8 cellular contexts compared by ENCODE assay signal in the genomic region with DNA sequence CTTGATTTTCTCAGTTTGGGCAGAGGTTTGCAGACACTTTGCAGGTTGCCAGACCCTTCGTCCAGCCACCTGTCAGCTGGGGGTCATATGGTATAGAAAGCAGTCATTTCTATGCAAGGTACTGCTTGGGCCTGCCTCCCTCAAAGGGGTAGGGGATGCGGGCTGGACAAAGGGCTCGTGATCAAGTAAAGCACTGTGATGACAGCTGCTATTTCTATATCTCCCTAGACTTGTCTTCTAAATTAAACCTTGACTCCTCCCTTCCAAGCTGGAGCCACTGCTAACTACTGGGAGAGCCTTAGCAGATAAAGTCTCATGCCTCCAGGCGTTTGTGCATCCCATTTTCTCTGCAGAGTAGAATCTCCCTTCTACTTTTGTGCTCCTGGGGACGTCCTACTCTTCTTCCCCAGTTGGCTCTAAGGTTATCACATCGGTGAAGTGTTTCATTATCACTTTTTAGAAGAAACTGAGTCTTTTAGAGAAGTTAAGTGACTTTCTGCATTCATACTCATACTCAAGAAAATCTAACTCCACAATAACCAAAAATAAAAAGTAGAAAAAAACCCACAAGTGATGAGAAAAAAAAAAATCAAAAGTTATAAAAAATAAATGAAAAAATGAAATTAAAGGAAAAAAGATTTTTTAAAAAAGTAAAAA. TPM values are rescaled to one million over a fixed set of nuclear protein-coding genes. Genes with fewer than 3 reads are reported as not detected.
DNase-seq lines count a peak whose midpoint lies in the region; ATAC-seq and TF ChIP-seq lines count a peak whose summit lies in the region.

No MANE protein-coding gene starts in this region.

- no peak for ATAC-seq in GM21717 (IDR thresholded peaks at IDR 0.05; ENCODE audit: unreplicated experiment)

- H3K27ac ChIP-seq in mucosa of rectum (ENCODE audit: low read depth in 2 of 2, low read length in 2 of 2) = peak overlapping the region in 1 of 2 donors; percentile 30

- H3K4me3 ChIP-seq in AG09309 (ENCODE audit: control insufficient read depth, low read depth, low read length) (peak overlapping the region; percentile 19; the same call in 1 of the 2 replicates), mucosa of rectum (ENCODE audit: low read length in 2 of 2) (peak overlapping the region; percentile 57 to 68)

- H3K4me3 Mint-ChIP-seq in IgD-negative memory B cell (peak overlapping the region; percentile 99 to 100 (median 100)), MCF 10A (ENCODE audit: unreplicated experiment) (peak overlapping the region; percentile 100)

- TSS peak; percentile 99 for BruUV-seq in MCF 10A (replicated peaks; lab: Mats Ljungman, UMichigan)

- DNase-seq in AG09309 (ENCODE audit: low read depth) = no peak
- no peak for DNase-seq in MCF 10A (ENCODE audit: unreplicated experiment)
- no peak for DNase-seq in stimulated activated CD4-positive, alpha-beta T cell treated with anti-CD3 and anti-CD28 coated beads, Interleukin-15, amount 100 ng/mL, for 24 hours
- no peak for DNase-seq in dermis blood vessel endothelial cell
- DNase-seq in GM10248 (ENCODE audit: extremely low spot score) = no peak

- no peaks in the 10 kb centered on the region for H3K9me3 Mint-ChIP-seq in IgD-negative memory B cell
- no peaks in the 10 kb centered on the region for H3K9me3 Mint-ChIP-seq in MCF 10A (ENCODE audit: unreplicated experiment)

- H3K9me3 ChIP-seq in mucosa of rectum (ENCODE audit: control insufficient read depth in 2 of 2, low read length in 2 of 2) = no peaks in the 10 kb centered on the region

- H3K27me3 Mint-ChIP-seq in IgD-negative memory B cell = no peaks in the 10 kb centered on the region
- no peaks in the 10 kb centered on the region for H3K27me3 Mint-ChIP-seq in MCF 10A (ENCODE audit: insufficient read depth, unreplicated experiment)

- CTCF ChIA-PET in MCF 10A (lab: Yijun Ruan, JAX) = interaction anchor here (0.6 to 2.3 kb wide), 5 partner anchors 7 to 1330 kb away, joined by 3 to 5 read pairs (median 3); no protein-coding TSS in a partner anchor
- CTCF ChIA-PET in GM10248 (lab: Yijun Ruan, JAX) = interaction anchor here (1.0 to 5.4 kb wide), 9 partner anchors 16 to 296 kb away, joined by 3 to 32 read pairs (median 5); partner anchors contain the start of genes PECR and TMEM169

- peak overlapping the region; percentile 84 to 100 (median 99) for H3K27ac Mint-ChIP-seq in IgD-negative memory B cell
- peak overlapping the region; percentile 100 for H3K27ac Mint-ChIP-seq in MCF 10A (ENCODE audit: low read depth, unreplicated experiment)

- H3K27me3 ChIP-seq in mucosa of rectum (ENCODE audit: control insufficient read depth in 2 of 2, insufficient read depth in 2 of 2, low read length in 2 of 2) = peaks cover 0 to under 1% of the 10 kb centered on the region in 2 donors

- peaks cover 15 to 28% of the 10 kb centered on the region in 2 donors for H3K36me3 ChIP-seq in mucosa of rectum (ENCODE audit: control insufficient read depth in 2 of 2, insufficient read depth in 2 of 2, low read length in 2 of 2)

- POLR2A ChIA-PET in MCF 10A (lab: Yijun Ruan, JAX) = interaction anchor here (0.6 to 3.6 kb wide), 19 partner anchors 10 to 389 kb away, joined by 3 to 37 read pairs (median 4); partner anchors contain the start of genes PECR, RPL37A, SMARCAL1 and TMEM169
- POLR2A ChIA-PET in GM10248 (lab: Yijun Ruan, JAX) = interaction anchor here (1.0 kb wide), 1 partner anchor 91 kb away, joined by 4 read pairs; no protein-coding TSS in a partner anchor

- H3K4me1 ChIP-seq in mucosa of rectum (ENCODE audit: control insufficient read depth in 2 of 2, insufficient read depth in 2 of 2, low read length in 2 of 2) = peaks cover 6 to 11% of the 10 kb centered on the region in 2 donors

- H3K4me1 Mint-ChIP-seq in IgD-negative memory B cell (peaks cover 23 to 36% (median 26%) of the 10 kb centered on the region in 3 donors), MCF 10A (ENCODE audit: insufficient read depth, unreplicated experiment) (peaks cover 17% of the 10 kb centered on the region)

- peaks cover 8% of the 10 kb centered on the region for H3K36me3 Mint-ChIP-seq in IgD-negative memory B cell
- H3K36me3 Mint-ChIP-seq in MCF 10A (ENCODE audit: insufficient read depth, unreplicated experiment) = peaks cover 39% of the 10 kb centered on the region

- H3K9ac ChIP-seq in mucosa of rectum (ENCODE audit: low read depth in 1 of 2, low read length in 2 of 2) = peak overlapping the region; percentile 46 to 48

- intact Hi-C loops in MCF 10A (cut with micrococcal nuclease) = loop anchor here (2.0 to 10.0 kb wide), 2 partner anchors 28 to 74 kb away; partner anchors contain the start of genes PECR and TMEM169

- no peak for TF ChIP-seq CTCF in AG09309 (IDR thresholded peaks at IDR 0.05; ENCODE audit: control insufficient read depth, insufficient read depth, low read depth, low read length, missing control alignments)
- no peak for TF ChIP-seq CTCF in MCF 10A (IDR thresholded peaks at IDR 0.05; ENCODE audit: unreplicated experiment)
- no peak for TF ChIP-seq CTCF in GM10248 (IDR thresholded peaks at IDR 0.05; ENCODE audit: control extremely low read depth, extremely low read depth, low read depth, missing control alignments)

RNA-seq across cellular contexts. Expression of gene XRCC5, which starts 0.7 kb away (rescaled TPM):
- polyA plus RNA-seq in IgD-negative memory B cell = 234 TPM
- total RNA-seq in MCF 10A (2022) (159 and 198 TPM in 2 replicates), dermis blood vessel endothelial cell (272 and 383 TPM in 2 replicates)

RNA-seq across cellular contexts. Expression of gene TMEM169, which starts 26.7 kb away (rescaled TPM):
- polyA plus RNA-seq in IgD-negative memory B cell = 0.53 TPM
- 0.25 and 0.35 TPM in 2 replicates for total RNA-seq in MCF 10A (2022)
- total RNA-seq in dermis blood vessel endothelial cell = 0.37 and 0.85 TPM in 2 replicates

RNA-seq across cellular contexts. Expression of gene PECR, which starts 26.8 kb away (rescaled TPM):
- polyA plus RNA-seq in IgD-negative memory B cell = 18.6 TPM
- 8.3 and 20.0 TPM in 2 replicates for total RNA-seq in MCF 10A (2022)
- 10.2 and 18.9 TPM in 2 replicates for total RNA-seq in dermis blood vessel endothelial cell
